8 cellular contexts compared by ENCODE assay signal in the genomic region with DNA sequence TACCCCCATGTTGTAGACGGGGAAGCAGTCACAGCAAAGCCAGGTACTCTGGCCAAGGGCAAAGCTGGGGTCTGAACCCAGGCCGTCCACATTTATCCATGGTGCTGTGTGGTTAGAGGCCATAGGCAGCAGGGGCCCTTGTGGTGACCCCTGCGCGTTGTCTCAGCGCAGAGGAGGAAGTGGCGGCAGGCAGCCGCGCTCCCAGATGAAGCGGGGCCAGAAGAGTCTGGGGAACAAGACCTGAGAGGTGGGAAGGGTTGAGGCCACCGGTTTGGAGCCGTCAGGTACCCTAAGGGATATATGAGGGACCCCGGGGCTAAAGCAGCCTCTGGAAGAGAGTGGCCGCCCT. TPM values are rescaled to one million over a fixed set of nuclear protein-coding genes. Genes with fewer than 3 reads are reported as not detected.
A peak's percentile ranks its signal among the peaks of the same experiment; 100 is the strongest.
DNase-seq lines count a peak whose midpoint lies in the region; ATAC-seq and TF ChIP-seq lines count a peak whose summit lies in the region.

No MANE protein-coding gene starts in this region.

- ATAC-seq in HG02798 (IDR thresholded peaks at IDR 0.05; ENCODE audit: poor library complexity, unreplicated experiment) = peak; percentile 59
- peak; percentile 79 to 80 for ATAC-seq in stimulated activated naive B cell treated with anti-CD40 and anti-IgM and Interleukin-4, amounts not matched to agents 10 μg/mL and 1 μg/mL and 100 μg/mL, for 72 hours (replicated peaks)

- H3K4me3 Mint-ChIP-seq in stimulated activated naive B cell treated with anti-CD40 and anti-IgM and Interleukin-4, amounts not matched to agents 10 μg/mL and 1 μg/mL and 100 μg/mL, for 72 hours = peak overlapping the region; percentile 86 to 88

- H3K4me1 Mint-ChIP-seq in stimulated activated naive B cell treated with anti-CD40 and anti-IgM and Interleukin-4, amounts not matched to agents 10 μg/mL and 1 μg/mL and 100 μg/mL, for 72 hours = peaks cover 5 to 8% of the 10 kb centered on the region in 2 donors

- DNase-seq in activated T-cell treated with anti-CD3 and anti-CD28 coated beads for 48 hours (ENCODE audit: low read depth) (peak; percentile 9), activated T-cell treated with anti-CD3 and anti-CD28 coated beads for 4 hours (no peak), NCI-H748 (lab: John Stamatoyannopoulos, UW; ENCODE audit: unreplicated experiment) (peak; percentile 65), astrocyte of the cerebellum (ENCODE audit: low read depth) (no peak), iPS-NIHi7 (ENCODE audit: extremely low spot score) (peak; percentile 51), ureter (ENCODE audit: low spot score) (no peak)
- DNase-seq in stimulated activated naive B cell treated with anti-CD40 and anti-IgM and Interleukin-4, amounts not matched to agents 10 μg/mL and 1 μg/mL and 100 μg/mL, for 72 hours = peak; percentile 8

- peaks cover 0 to 8% of the 10 kb centered on the region in 2 donors for H3K27me3 Mint-ChIP-seq in stimulated activated naive B cell treated with anti-CD40 and anti-IgM and Interleukin-4, amounts not matched to agents 10 μg/mL and 1 μg/mL and 100 μg/mL, for 72 hours

- H3K36me3 Mint-ChIP-seq in stimulated activated naive B cell treated with anti-CD40 and anti-IgM and Interleukin-4, amounts not matched to agents 10 μg/mL and 1 μg/mL and 100 μg/mL, for 72 hours = no peaks in the 10 kb centered on the region

- peak overlapping the region; percentile 67 for H3K4me3 ChIP-seq in astrocyte of the cerebellum (ENCODE audit: low read depth, low read length)

- in situ Hi-C loops in astrocyte of the cerebellum (cut with HindIII; ENCODE audit: low sequenced_read_pairs) = no loop called here

- H3K27ac Mint-ChIP-seq in stimulated activated naive B cell treated with anti-CD40 and anti-IgM and Interleukin-4, amounts not matched to agents 10 μg/mL and 1 μg/mL and 100 μg/mL, for 72 hours = peak overlapping the region; percentile 75

- no peak for TF ChIP-seq CTCF in astrocyte of the cerebellum (IDR thresholded peaks at IDR 0.05; ENCODE audit: low read depth, low read length, missing control alignments)

- H3K9me3 Mint-ChIP-seq in stimulated activated naive B cell treated with anti-CD40 and anti-IgM and Interleukin-4, amounts not matched to agents 10 μg/mL and 1 μg/mL and 100 μg/mL, for 72 hours = peaks cover 1 to 2% of the 10 kb centered on the region in 2 donors

RNA-seq across cellular contexts. Expression of gene ZNF396, which starts 0.8 kb away (rescaled TPM):
- 4.8 TPM for total RNA-seq in ureter

RNA-seq across cellular contexts. Expression of gene ZNF24, which starts 32.1 kb away (rescaled TPM):
- total RNA-seq in ureter = 53.2 TPM

Comparison
In these comparisons a context has a peak if more than half of its experiments do, and no peak if none do; other contexts are left out.
1. DNase-seq: peak in activated T-cell treated with anti-CD3 and anti-CD28 coated beads for 48 hours (single experiment), NCI-H748 (single experiment), iPS-NIHi7 (single experiment) and stimulated activated naive B cell treated with anti-CD40 and anti-IgM and Interleukin-4, amounts not matched to agents 10 μg/mL and 1 μg/mL and 100 μg/mL, for 72 hours (single experiment); none in activated T-cell treated with anti-CD3 and anti-CD28 coated beads for 4 hours (single experiment), astrocyte of the cerebellum (single experiment) and ureter (single experiment).